Comparison of ENCODE assay signal across 8 cellular contexts in genomic region chr5:672329-673139, GRCh38. TPM values are rescaled to one million over a fixed set of nuclear protein-coding genes. Genes with fewer than 3 reads are reported as not detected.
A peak's percentile ranks its signal among the peaks of the same experiment; 100 is the strongest.
DNase-seq lines count a peak whose midpoint lies in the region; ATAC-seq, FAIRE-seq and TF ChIP-seq lines count a peak whose summit lies in the region.

No MANE protein-coding gene starts in this region.

- no peak for TF ChIP-seq RAD21 in A549 (conservative IDR thresholded peaks at IDR 0.05 in 1 of 2, IDR thresholded peaks at IDR 0.05 in 1 of 2)

- H3K36me3 ChIP-seq in HEK293 (ENCODE audit: control insufficient read depth in 2 of 2, insufficient read depth in 1 of 2, low read length in 2 of 2) (peaks cover 0 to 15% of the 10 kb centered on the region in 2 experiments; a peak in 1 of 3 replicates), esophagus (ENCODE audit: control insufficient read depth in 2 of 2, insufficient read depth in 2 of 2, low read length in 1 of 2) (peaks cover 0 to 4% of the 10 kb centered on the region in 2 donors), mucosa of rectum (ENCODE audit: control insufficient read depth in 2 of 2, insufficient read depth in 2 of 2, low read length in 2 of 2) (no peaks in the 10 kb centered on the region)

- no peak for TF ChIP-seq POLR2A in A549 (IDR thresholded peaks at IDR 0.05; ENCODE audit: low read length)

- H3K4me3 ChIP-seq in A549 (peak overlapping the region; percentile 35), HEK293 (ENCODE audit: low read depth, low read length) (no peak overlapping the region), esophagus (ENCODE audit: low read depth in 1 of 2, low read length in 2 of 2) (no peak overlapping the region), mucosa of rectum (ENCODE audit: low read length in 2 of 2) (peak overlapping the region; percentile 48 to 57)

- H3K27ac ChIP-seq in A549 (peak overlapping the region; percentile 66 to 88; a peak in 5 of 6 replicates), HEK293 (ENCODE audit: extremely low read depth, low read depth, low read length) (peak overlapping the region; percentile 28; the same call in 1 of the 2 replicates), esophagus (ENCODE audit: low read depth in 2 of 2, low read length in 1 of 2) (peak overlapping the region; percentile 2 to 42), mucosa of rectum (ENCODE audit: low read depth in 2 of 2, low read length in 2 of 2) (peak overlapping the region; percentile 17 to 48)

- peak; percentile 28 for FAIRE-seq in A549 (lab: Jason Lieb, UNC)

- no peak for TF ChIP-seq EP300 in A549 (IDR thresholded peaks at IDR 0.05)

- H3K9me3 ChIP-seq in A549 (no peaks in the 10 kb centered on the region), HEK293 (ENCODE audit: control insufficient read depth, insufficient read depth, low read depth, low read length) (no peaks in the 10 kb centered on the region), esophagus (ENCODE audit: control insufficient read depth in 2 of 2, insufficient read depth in 1 of 2, low read depth in 1 of 2, low read length in 1 of 2) (no peaks in the 10 kb centered on the region), mucosa of rectum (ENCODE audit: control insufficient read depth in 2 of 2, low read length in 2 of 2) (no peaks in the 10 kb centered on the region)

- no peak for TF ChIP-seq CTCF in A549 (IDR thresholded peaks at IDR 0.05)
- 0 out of 2 replicates have a peak, but pooled peaks have one; percentile 14 for TF ChIP-seq CTCF in HEK293 (tag by site-specific recombination; IDR thresholded peaks at IDR 0.05)

- H3K27me3 ChIP-seq in esophagus (ENCODE audit: control insufficient read depth in 1 of 2, insufficient read depth in 2 of 2, low read length in 2 of 2) (no peaks in the 10 kb centered on the region), mucosa of rectum (ENCODE audit: control insufficient read depth in 2 of 2, insufficient read depth in 2 of 2, low read length in 2 of 2) (no peaks in the 10 kb centered on the region)

- H3K4me1 ChIP-seq in A549 (peaks cover 43% of the 10 kb centered on the region), HEK293 (ENCODE audit: control insufficient read depth, insufficient read depth, low read length) (peaks cover 19% of the 10 kb centered on the region), esophagus (ENCODE audit: control insufficient read depth in 2 of 2, insufficient read depth in 2 of 2, low read length in 1 of 2) (peaks cover 23 to 30% of the 10 kb centered on the region in 2 donors), mucosa of rectum (ENCODE audit: control insufficient read depth in 2 of 2, insufficient read depth in 2 of 2, low read length in 2 of 2) (peaks cover 22 to 28% of the 10 kb centered on the region in 2 donors)

- 3% methylated on average over 24 of the region's 27 CpGs for WGBS in A549 (ENCODE audit: missing lambda C conversion rate)
- 4 to 9% methylated on average over 27 of the region's 27 CpGs for WGBS in esophagus, 2 donors

- CTCF ChIA-PET in A549 (lab: Yijun Ruan, JAX) (interaction anchor here (1.1 to 7.0 kb wide), 12 partner anchors 14 to 495 kb away, joined by 3 to 87 read pairs (median 8); partner anchors contain the start of genes BRD9 and TRIP13), HEK293 (lab: Yijun Ruan, JAX) (interaction anchor here (0.6 to 5.4 kb wide), 12 partner anchors 15 to 636 kb away, joined by 3 to 39 read pairs (median 3); no protein-coding TSS in a partner anchor)

- H3K4me2 ChIP-seq in A549, result peak overlapping the region; percentile 98

- ATAC-seq in A549, result peak; percentile 12 to 49
- no peak for ATAC-seq in GM21526 (IDR thresholded peaks at IDR 0.05; ENCODE audit: low FRiP score, unreplicated experiment)

- peak; percentile 79 to 95 for DNase-seq in A549 (ENCODE audit: low read depth in 1 of 2, low spot score in 1 of 2)
- peak; percentile 100 for DNase-seq in NCI-H748 treated with DMSO at 0.1 percent for 48 hours (lab: John Stamatoyannopoulos, UW)
- DNase-seq in activated T-cell treated with anti-CD3 and anti-CD28 coated beads, Interleukin-2, amount 50 U/mL, for 1 hour, result peak; percentile 79
- DNase-seq in stimulated activated naive CD4-positive, alpha-beta T cell treated with Interleukin-2 at 50 U/mL for 16 hours (lab: John Stamatoyannopoulos, UW), result peak; percentile 71

- H3K9ac ChIP-seq in mucosa of rectum (ENCODE audit: low read depth in 1 of 2, low read length in 2 of 2), result peak overlapping the region; percentile 32 to 63

- POLR2A ChIA-PET in A549 (lab: Yijun Ruan, JAX) (interaction anchor here (0.8 kb wide), 1 partner anchor 230 kb away, joined by 5 read pairs; no protein-coding TSS in a partner anchor), HEK293 (lab: Yijun Ruan, JAX) (interaction anchor here (1.0 to 1.8 kb wide), 3 partner anchors 20 to 401 kb away, joined by 5 to 11 read pairs (median 6); partner anchors contain the start of genes BRD9, PDCD6, TPPP and TRIP13)

TF ChIP-seq in A549, 52 proteins besides CTCF, POLR2A, EP300 and RAD21 (continues in another document):
- TF ChIP-seq REST (IDR thresholded peaks at IDR 0.05) (no peak), CHD4 (IDR thresholded peaks at IDR 0.05; ENCODE audit: borderline replicate concordance) (no peak)

TF ChIP-seq in HEK293, 187 proteins besides CTCF, POLR2A, EP300 and RAD21 (continues in another document):
- TF ChIP-seq ZNF2 (tag by site-specific recombination; IDR thresholded peaks at IDR 0.05), result peak; percentile 67; the same call in 1 of the 2 replicates
- TF ChIP-seq ZNF571 (tag by site-specific recombination; IDR thresholded peaks at IDR 0.05), result no peak
- no peak for TF ChIP-seq IKZF3 (tag by site-specific recombination; IDR thresholded peaks at IDR 0.05)
- TF ChIP-seq ZBTB26 (tag by site-specific recombination; optimal IDR thresholded peaks at IDR 0.05), result peak; percentile 2
- TF ChIP-seq ZNF223 (tag by site-specific recombination; IDR thresholded peaks at IDR 0.05), result no peak
- TF ChIP-seq ZFHX2 (tag by site-specific recombination; conservative IDR thresholded peaks at IDR 0.05), result peak; percentile 34; the same call in 1 of the 2 replicates
- no peak for TF ChIP-seq ZNF48 (tag by site-specific recombination; IDR thresholded peaks at IDR 0.05)
- peak; percentile 16; the same call in 1 of the 2 replicates for TF ChIP-seq KLF10 (tag by site-specific recombination; IDR thresholded peaks at IDR 0.05)
- TF ChIP-seq MYNN (tag by site-specific recombination; IDR thresholded peaks at IDR 0.05; ENCODE audit: borderline replicate concordance), result 0 out of 2 replicates have a peak, but pooled peaks have one; percentile 38
- no peak for TF ChIP-seq ZSCAN16 (tag by site-specific recombination; IDR thresholded peaks at IDR 0.05)
- 0 out of 2 replicates have a peak, but pooled peaks have one; percentile 47 for TF ChIP-seq ZNF501 (tag by site-specific recombination; IDR thresholded peaks at IDR 0.05)
- TF ChIP-seq PATZ1 (tag by site-specific recombination; IDR thresholded peaks at IDR 0.05), result peak; percentile 79
- TF ChIP-seq ZNF335 (tag by site-specific recombination; conservative IDR thresholded peaks at IDR 0.05), result 0 out of 2 replicates have a peak, but pooled peaks have one; percentile 27
- peak; percentile 13; the same call in 1 of the 2 replicates for TF ChIP-seq ZEB2 (tag by site-specific recombination; IDR thresholded peaks at IDR 0.05)
- TF ChIP-seq SALL2 (tag by site-specific recombination; IDR thresholded peaks at IDR 0.05; ENCODE audit: borderline replicate concordance), result no peak
- TF ChIP-seq SP7 (tag by site-specific recombination; IDR thresholded peaks at IDR 0.05), result peak; percentile 38; the same call in 1 of the 2 replicates
- no peak for TF ChIP-seq PBX3 (CRISPR knock-in tag; IDR thresholded peaks at IDR 0.05)
- TF ChIP-seq GLIS1 (tag by site-specific recombination; IDR thresholded peaks at IDR 0.05), result peak; percentile 97
- TF ChIP-seq ZNF19 (tag by site-specific recombination; IDR thresholded peaks at IDR 0.05; ENCODE audit: low read depth), result no peak

RNA-seq across cellular contexts. Expression of gene TPPP, which starts 20.6 kb away (rescaled TPM):
- polyA plus RNA-seq in A549 (2011; rRNA removed) (1.0 and 1.2 TPM in 2 replicates), A549 (2017; fragmentation: RNase III; extraction: RNeasy Plus Mini Kit Qiagen cat#74134 plus additional on column Dnase treatment) (1.2 to 1.5 TPM (median 1.4 TPM) in 3 replicates), esophagus (1 to 10 TPM; 1.7 to 2.7 TPM)
- polyA plus RNA-seq in A549 (2012; cell fraction: cytosol; rRNA removed), result 1.1 and 1.3 TPM in 2 replicates
- 2.4 and 3.6 TPM in 2 replicates for polyA plus RNA-seq in A549 (2012; cell fraction: nucleus; rRNA removed)
- 1.8 and 2.6 TPM in 2 replicates for polyA minus RNA-seq in A549 (2011; rRNA and poly(A)+ RNA removed)

Comparison
In these comparisons a context has a peak if more than half of its experiments do, and no peak if none do; other contexts are left out.
1. H3K27ac ChIP-seq: peak in every context shown above with its lines; median percentile 77 in A549; 32 in mucosa of rectum; 28 in HEK293; 22 in esophagus.
2. H3K4me3 ChIP-seq: peak in A549 (single experiment) and mucosa of rectum (2 of 2); none in HEK293 (single experiment) and esophagus (0 of 2).
3. Of the 5 proteins assayed by ChIP-seq in both HEK293 and A549: peak only in HEK293: CTCF and REST; only in A549: PBX3; in both: none; in neither: 2.
4. Peak in every context shown above with its lines, with median percentiles within 50 percentile points of each other: DNase-seq.